In the genomic region with DNA sequence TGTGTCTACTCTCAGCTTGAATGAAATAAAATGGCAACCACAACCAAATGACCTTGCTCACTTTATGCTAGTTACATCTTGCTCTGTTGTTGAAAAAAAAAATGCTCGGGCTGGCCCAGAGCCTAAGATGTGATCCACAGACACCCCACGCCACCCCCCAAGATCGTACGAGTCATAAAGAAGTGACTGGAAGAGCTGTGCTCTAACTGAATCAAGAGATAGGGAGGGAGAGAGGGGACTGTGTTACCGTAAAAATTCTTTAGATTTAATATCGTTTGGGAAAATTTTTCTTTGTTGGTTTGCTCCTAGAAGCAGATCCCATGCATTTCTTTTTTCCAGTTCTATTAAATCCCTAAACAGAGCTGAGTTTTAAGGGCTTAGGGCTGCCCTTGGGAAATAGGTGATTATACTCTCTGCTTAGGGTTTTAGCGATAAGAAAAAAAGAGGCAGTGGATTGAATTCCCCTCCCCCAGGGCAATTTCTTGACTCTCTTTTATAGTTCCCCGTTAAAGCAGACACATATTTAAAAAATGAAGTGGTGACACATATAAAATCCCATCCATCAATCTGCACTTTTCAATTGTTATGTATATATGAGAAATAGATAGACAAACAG, we compare ENCODE assay signal across 16 cellular contexts. TPM values are rescaled to one million over a fixed set of nuclear protein-coding genes. Genes with fewer than 3 reads are reported as not detected.
DNase-seq lines count a peak whose midpoint lies in the region; FAIRE-seq and TF ChIP-seq lines count a peak whose summit lies in the region.
"Had no signal": no experiment of that assay in that cellular context is flagged by ENCODE, and none has a peak within 500 bp of the region (broad histone marks: within the 10 kb centered on the region; RNA-seq: fewer than 3 reads in every experiment).

No MANE protein-coding gene starts in this region.

- TF ChIP-seq CTCF in bronchial epithelial cell (IDR thresholded peaks at IDR 0.05; ENCODE audit: insufficient read depth, low read length, severe bottlenecking) (no peak), osteoblast (IDR thresholded peaks at IDR 0.05; ENCODE audit: extremely low read depth, low read depth, low read length) (no peak), right atrium auricular region (IDR thresholded peaks at IDR 0.05) (no peak)

- H3K9me3 ChIP-seq in osteoblast (ENCODE audit: low read depth, low read length), result no peaks in the 10 kb centered on the region
- no peaks in the 10 kb centered on the region for H3K9me3 ChIP-seq in right atrium auricular region
- H3K9me3 ChIP-seq: ascending aorta had no signal

- peaks cover 8% of the 10 kb centered on the region for H4K20me1 ChIP-seq in osteoblast (ENCODE audit: insufficient read depth, low read length)

- peak; percentile 75 for DNase-seq in EL
- peak; percentile 61 for DNase-seq in NCI-H69 (lab: John Stamatoyannopoulos, UW)
- DNase-seq in bronchial epithelial cell (ENCODE audit: low read depth), result peak; percentile 74
- peak; percentile 77 for DNase-seq in osteoblast (ENCODE audit: insufficient read length, low spot score, missing footprints)
- no peak for DNase-seq in NCI-H524 treated with DMSO at 0.1 percent for 48 hours (lab: John Stamatoyannopoulos, UW)
- no peak for DNase-seq in DMS 273 treated with DMSO at 0.1 percent for 48 hours (lab: John Stamatoyannopoulos, UW)
- DNase-seq in right atrium auricular region (ENCODE audit: low spot score), result no peak
- no peak for DNase-seq in NCI-H2081 treated with DMSO at 0.1 percent for 48 hours (lab: John Stamatoyannopoulos, UW)
- DNase-seq: activated CD8-positive, alpha-beta memory T cell treated with anti-CD3 and anti-CD28 coated beads, Interleukin-2, amount 50 U/mL, for 48 hours; H9; hypothalamus; NCI-H1694 treated with DMSO at 0.1 percent for 48 hours; T1000 had no signal

- peak overlapping the region; percentile 39 for H3K4me2 ChIP-seq in osteoblast (ENCODE audit: insufficient read depth, low read length)

- H3K4me3 ChIP-seq in bronchial epithelial cell (ENCODE audit: low read depth, low read length) (no peak overlapping the region), osteoblast (ENCODE audit: insufficient read depth, low read length) (no peak overlapping the region), right atrium auricular region (no peak overlapping the region)
- H3K4me3 ChIP-seq: ascending aorta, GM12878 had no signal

- H3K36me3 ChIP-seq in bronchial epithelial cell (ENCODE audit: control insufficient read depth, insufficient read depth, low read length) (peaks cover 2% of the 10 kb centered on the region), osteoblast (ENCODE audit: insufficient read depth, low read length) (peaks cover 11% of the 10 kb centered on the region), right atrium auricular region (no peaks in the 10 kb centered on the region)
- H3K36me3 ChIP-seq: ascending aorta had no signal

- H3K4me1 ChIP-seq in osteoblast (ENCODE audit: insufficient read depth, low read length) (peaks cover 79% of the 10 kb centered on the region), right atrium auricular region (peaks cover 0 to 50% of the 10 kb centered on the region in 2 donors)

- H3K27ac ChIP-seq in osteoblast (ENCODE audit: low read depth, low read length) (peak overlapping the region; percentile 68), right atrium auricular region (no peak overlapping the region)

- no peak for FAIRE-seq in bronchial epithelial cell (lab: Jason Lieb, UNC)
- FAIRE-seq: GM12878, RCC 7860 had no signal

- no peaks in the 10 kb centered on the region for H3K27me3 ChIP-seq in bronchial epithelial cell (ENCODE audit: control insufficient read depth, insufficient read depth, low read length)
- no peaks in the 10 kb centered on the region for H3K27me3 ChIP-seq in osteoblast (ENCODE audit: insufficient read depth, low read length)
- H3K27me3 ChIP-seq in right atrium auricular region, result no peaks in the 10 kb centered on the region
- H3K27me3 ChIP-seq: ascending aorta had no signal

- no peak overlapping the region for H2AFZ ChIP-seq in osteoblast (ENCODE audit: low read length)

- peaks cover 92% of the 10 kb centered on the region for H3K79me2 ChIP-seq in osteoblast (ENCODE audit: insufficient read depth, low read length)

RNA-seq across cellular contexts. Expression of gene MAML2, which starts 14.5 kb away (rescaled TPM):
- total RNA-seq in bronchial epithelial cell (1.3 TPM in 2 replicates), osteoblast (17.4 and 19.2 TPM in 2 replicates), right atrium auricular region (10 to 100 TPM in 1 of 2 donors, 1 to 10 TPM in 1; 7.6 to 16.6 TPM)

Comparison
In these comparisons a context has a peak if more than half of its experiments do, and no peak if none do; other contexts are left out.
1. DNase-seq: peak in EL (single experiment), NCI-H69 (single experiment), bronchial epithelial cell (single experiment) and osteoblast (single experiment); none in NCI-H524 treated with DMSO at 0.1 percent for 48 hours (single experiment), DMS 273 treated with DMSO at 0.1 percent for 48 hours (single experiment), right atrium auricular region (single experiment) and NCI-H2081 treated with DMSO at 0.1 percent for 48 hours (single experiment).